Comparison of ENCODE assay signal across 22 cellular contexts in genomic region chr7:4097001-4097609, GRCh38.
A peak's percentile ranks its signal among the peaks of the same experiment; 100 is the strongest.
DNase-seq lines count a peak whose midpoint lies in the region; ATAC-seq and TF ChIP-seq lines count a peak whose summit lies in the region.
"Had no signal": no experiment of that assay in that cellular context is flagged by ENCODE, and none has a peak within 500 bp of the region (broad histone marks: within the 10 kb centered on the region; RNA-seq: fewer than 3 reads in every experiment).

No MANE protein-coding gene starts in this region.

- no peaks in the 10 kb centered on the region for H3K36me3 Mint-ChIP-seq in activated CD4-positive, alpha-beta T cell treated with anti-CD3 and anti-CD28 coated beads for 36 hours (ENCODE audit: low read depth)
- no peaks in the 10 kb centered on the region for H3K36me3 Mint-ChIP-seq in CD4-positive, alpha-beta T cell (ENCODE audit: low read depth)
- no peaks in the 10 kb centered on the region for H3K36me3 Mint-ChIP-seq in activated CD8-positive, alpha-beta T cell treated with anti-CD3 and anti-CD28 coated beads, Interleukin-2, amount 10 ng/mL, durations not matched to agents 7 days and 5 days (ENCODE audit: low read depth)

- intact Hi-C loops in activated CD4-positive, alpha-beta T cell treated with anti-CD3 and anti-CD28 coated beads for 36 hours (cut with DNase I, micrococcal nuclease): no loop called here
- intact Hi-C loops in CD4-positive, alpha-beta T cell (cut with DNase I, micrococcal nuclease): no loop called here
- intact Hi-C loops in spleen (cut with DNase I; ENCODE audit: low total_unique reads) (no loop called here), lower leg skin (cut with DNase I; ENCODE audit: low total_unique reads) (no loop called here)

- no peaks in the 10 kb centered on the region for H3K9me3 Mint-ChIP-seq in activated CD4-positive, alpha-beta T cell treated with anti-CD3 and anti-CD28 coated beads for 36 hours (ENCODE audit: low read depth)
- no peaks in the 10 kb centered on the region for H3K9me3 Mint-ChIP-seq in CD4-positive, alpha-beta T cell
- no peaks in the 10 kb centered on the region for H3K9me3 Mint-ChIP-seq in activated CD8-positive, alpha-beta T cell treated with anti-CD3 and anti-CD28 coated beads, Interleukin-2, amount 10 ng/mL, durations not matched to agents 7 days and 5 days (ENCODE audit: insufficient read depth)

- H3K4me1 ChIP-seq in spleen: peaks cover 0 to 18% (median 0%) of the 10 kb centered on the region in 6 donors

- H3K27me3 ChIP-seq in CD4-positive, alpha-beta T cell (ENCODE audit: control insufficient read depth, insufficient read depth, low read length): no peaks in the 10 kb centered on the region
- no peaks in the 10 kb centered on the region for H3K27me3 ChIP-seq in spleen (replicated peaks in 1 of 7)

- peak; percentile 34 for DNase-seq in activated CD4-positive, alpha-beta T cell treated with anti-CD3 and anti-CD28 coated beads for 36 hours
- DNase-seq in activated CD4-positive, alpha-beta T cell treated with anti-CD3 and anti-CD28 coated beads, Interleukin-2, amount 50 U/mL, for 4 hours: no peak
- peak in 2 of 10 experiments; percentile 16 to 19 for DNase-seq in CD4-positive, alpha-beta T cell
- no peak for DNase-seq in activated CD8-positive, alpha-beta T cell treated with anti-CD3 and anti-CD28 coated beads, Interleukin-2, amount 10 ng/mL, durations not matched to agents 7 days and 5 days
- peak; percentile 77 for DNase-seq in spleen
- DNase-seq in lower leg skin (ENCODE audit: low spot score in 2 of 2): no peak
- DNase-seq: ACHN, DMS53, GF-D8, Karpas-422, MV-4-11, NCI-H1105 treated with DMSO at 0.1 percent for 48 hours, NCI-H2029 treated with DMSO at 0.1 percent for 48 hours, NCI-H226, NCI-H510A treated with DMSO at 0.1 percent for 48 hours, NCI-H748 treated with DMSO at 0.1 percent for 48 hours, SIG-M5 had no signal

- TF ChIP-seq POLR2A in spleen (IDR thresholded peaks at IDR 0.05) (no peak), lower leg skin (IDR thresholded peaks at IDR 0.05) (no peak)

- POLR2A ChIA-PET in activated CD4-positive, alpha-beta T cell treated with anti-CD3 and anti-CD28 coated beads for 36 hours (lab: Charles Lee): no interaction called here
- POLR2A ChIA-PET in CD4-positive, alpha-beta T cell (lab: Charles Lee): no interaction called here
- POLR2A ChIA-PET in activated CD8-positive, alpha-beta T cell treated with anti-CD3 and anti-CD28 coated beads, Interleukin-2, amount 10 ng/mL, durations not matched to agents 7 days and 5 days (lab: Charles Lee): no interaction called here

- H3K4me3 ChIP-seq in spleen (no peak overlapping the region), lower leg skin (ENCODE audit: low read depth, poor library complexity, severe bottlenecking) (no peak overlapping the region)

- H3K9me3 ChIP-seq in CD4-positive, alpha-beta T cell (ENCODE audit: control insufficient read depth, low read length): no peaks in the 10 kb centered on the region
- no peaks in the 10 kb centered on the region for H3K9me3 ChIP-seq in spleen

- peak overlapping the region; percentile 82 for H3K27ac Mint-ChIP-seq in activated CD4-positive, alpha-beta T cell treated with anti-CD3 and anti-CD28 coated beads for 36 hours
- H3K27ac Mint-ChIP-seq in CD4-positive, alpha-beta T cell: peak overlapping the region; percentile 82
- H3K27ac Mint-ChIP-seq in activated CD8-positive, alpha-beta T cell treated with anti-CD3 and anti-CD28 coated beads, Interleukin-2, amount 10 ng/mL, durations not matched to agents 7 days and 5 days: peak overlapping the region; percentile 80

- TF ChIP-seq CTCF in CD4-positive, alpha-beta T cell (IDR thresholded peaks at IDR 0.05): no peak
- TF ChIP-seq CTCF in spleen (IDR thresholded peaks at IDR 0.05 in 8 of 11, conservative IDR thresholded peaks at IDR 0.05 in 3 of 11): no peak
- no peak for TF ChIP-seq CTCF in lower leg skin (IDR thresholded peaks at IDR 0.05)

- no peak overlapping the region for H3K27ac ChIP-seq in CD4-positive, alpha-beta T cell (ENCODE audit: low read depth, low read length)
- H3K27ac ChIP-seq in spleen: peak overlapping the region in 2 of 8 donors; percentile 33 to 55
- H3K27ac ChIP-seq: 22Rv1, RWPE1 had no signal

- ATAC-seq in activated CD4-positive, alpha-beta T cell treated with anti-CD3 and anti-CD28 coated beads for 36 hours: peak; percentile 65
- peak; percentile 79 for ATAC-seq in CD4-positive, alpha-beta T cell (ENCODE audit: poor library complexity)
- peak; percentile 65 for ATAC-seq in activated CD8-positive, alpha-beta T cell treated with anti-CD3 and anti-CD28 coated beads, Interleukin-2, amount 10 ng/mL, durations not matched to agents 7 days and 5 days
- ATAC-seq in GM18519 (IDR thresholded peaks at IDR 0.05; ENCODE audit: low FRiP score, unreplicated experiment): no peak
- no peak for ATAC-seq in HG03469 (IDR thresholded peaks at IDR 0.05; ENCODE audit: unreplicated experiment)
- ATAC-seq: HCT116 had no signal

- CTCF ChIA-PET in activated CD4-positive, alpha-beta T cell treated with anti-CD3 and anti-CD28 coated beads for 36 hours (lab: Charles Lee): no interaction called here
- CTCF ChIA-PET in CD4-positive, alpha-beta T cell (lab: Charles Lee): no interaction called here
- CTCF ChIA-PET in activated CD8-positive, alpha-beta T cell treated with anti-CD3 and anti-CD28 coated beads, Interleukin-2, amount 10 ng/mL, durations not matched to agents 7 days and 5 days (lab: Charles Lee): no interaction called here

- 81 to 92% (median 87%) methylated on average over 11 to 12 of the region's 12 CpGs for WGBS in spleen, 5 donors
- 75 to 91% methylated on average over 8 to 12 of the region's 12 CpGs for WGBS in lower leg skin, 2 donors

- peaks cover 0 to 1% (median 0%) of the 10 kb centered on the region in 6 donors for H3K36me3 ChIP-seq in spleen

- peaks cover 45% of the 10 kb centered on the region for H3K4me1 Mint-ChIP-seq in activated CD4-positive, alpha-beta T cell treated with anti-CD3 and anti-CD28 coated beads for 36 hours
- peaks cover 58% of the 10 kb centered on the region for H3K4me1 Mint-ChIP-seq in CD4-positive, alpha-beta T cell (ENCODE audit: low read depth)
- H3K4me1 Mint-ChIP-seq in activated CD8-positive, alpha-beta T cell treated with anti-CD3 and anti-CD28 coated beads, Interleukin-2, amount 10 ng/mL, durations not matched to agents 7 days and 5 days (ENCODE audit: low read depth): peaks cover 30% of the 10 kb centered on the region

- no peaks in the 10 kb centered on the region for H3K27me3 Mint-ChIP-seq in activated CD4-positive, alpha-beta T cell treated with anti-CD3 and anti-CD28 coated beads for 36 hours
- no peaks in the 10 kb centered on the region for H3K27me3 Mint-ChIP-seq in CD4-positive, alpha-beta T cell
- H3K27me3 Mint-ChIP-seq in activated CD8-positive, alpha-beta T cell treated with anti-CD3 and anti-CD28 coated beads, Interleukin-2, amount 10 ng/mL, durations not matched to agents 7 days and 5 days (ENCODE audit: low read depth): no peaks in the 10 kb centered on the region

- H3K4me3 Mint-ChIP-seq in activated CD4-positive, alpha-beta T cell treated with anti-CD3 and anti-CD28 coated beads for 36 hours: peak overlapping the region; percentile 35
- H3K4me3 Mint-ChIP-seq in CD4-positive, alpha-beta T cell: peak overlapping the region; percentile 74
- peak overlapping the region; percentile 38 for H3K4me3 Mint-ChIP-seq in activated CD8-positive, alpha-beta T cell treated with anti-CD3 and anti-CD28 coated beads, Interleukin-2, amount 10 ng/mL, durations not matched to agents 7 days and 5 days

Comparison
In these comparisons a context has a peak if more than half of its experiments do, and no peak if none do; other contexts are left out.
1. DNase-seq: peak in activated CD4-positive, alpha-beta T cell treated with anti-CD3 and anti-CD28 coated beads for 36 hours (single experiment) and spleen (single experiment); none in activated CD4-positive, alpha-beta T cell treated with anti-CD3 and anti-CD28 coated beads, Interleukin-2, amount 50 U/mL, for 4 hours (0 of 2), activated CD8-positive, alpha-beta T cell treated with anti-CD3 and anti-CD28 coated beads, Interleukin-2, amount 10 ng/mL, durations not matched to agents 7 days and 5 days (single experiment) and lower leg skin (0 of 2).
2. ATAC-seq: peak in activated CD4-positive, alpha-beta T cell treated with anti-CD3 and anti-CD28 coated beads for 36 hours (single experiment), CD4-positive, alpha-beta T cell (single experiment) and activated CD8-positive, alpha-beta T cell treated with anti-CD3 and anti-CD28 coated beads, Interleukin-2, amount 10 ng/mL, durations not matched to agents 7 days and 5 days (single experiment); none in GM18519 (single experiment) and HG03469 (single experiment).
3. Peak in every context shown above with its lines, with median percentiles within 50 percentile points of each other: H3K27ac Mint-ChIP-seq and H3K4me3 Mint-ChIP-seq.